In the genomic region with DNA sequence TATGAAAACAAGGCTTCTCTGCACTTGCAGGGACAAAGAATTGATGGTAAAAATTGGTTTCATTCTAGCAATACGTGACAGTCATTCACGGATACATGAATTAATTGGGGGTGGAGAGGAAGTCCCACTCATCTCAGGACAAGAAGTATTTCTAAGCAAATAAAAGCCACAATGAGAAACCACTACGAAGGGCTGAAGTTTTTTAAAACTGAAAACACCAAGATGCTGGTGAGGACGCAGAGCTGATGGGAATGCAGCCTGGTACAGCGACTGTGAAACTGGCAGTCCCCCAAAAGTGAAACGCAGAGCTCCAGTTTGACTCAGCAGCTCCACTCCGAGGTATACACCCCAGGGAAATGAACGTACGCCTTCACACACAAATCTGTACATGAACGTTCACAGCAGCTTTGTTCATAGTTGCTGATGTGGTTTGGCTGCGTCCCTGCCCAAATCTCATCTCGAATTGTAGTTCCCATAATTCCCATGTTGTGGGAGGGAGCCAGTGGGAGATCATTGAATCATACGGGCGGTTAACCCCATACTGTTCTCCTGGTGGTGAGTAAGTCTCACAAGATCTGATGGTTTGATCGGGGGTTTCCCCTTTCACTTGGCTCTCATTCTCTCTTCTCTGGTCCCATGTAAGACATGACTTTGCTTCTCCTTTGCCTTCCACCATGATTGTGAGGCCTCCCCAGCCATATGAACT, we compare ENCODE assay signal across 9 cellular contexts.
DNase-seq lines count a peak whose midpoint lies in the region; ATAC-seq and TF ChIP-seq lines count a peak whose summit lies in the region.
"Had no signal": no experiment of that assay in that cellular context is flagged by ENCODE, and none has a peak within 500 bp of the region (broad histone marks: within the 10 kb centered on the region; RNA-seq: fewer than 3 reads in every experiment).

No MANE protein-coding gene starts in this region.

- no peaks in the 10 kb centered on the region for H3K9me3 Mint-ChIP-seq in activated CD8-positive, alpha-beta T cell treated with anti-CD3 and anti-CD28 coated beads, Interleukin-2, amount 10 ng/mL, durations not matched to agents 7 days and 5 days (ENCODE audit: insufficient read depth)
- peaks cover 5% of the 10 kb centered on the region for H3K9me3 Mint-ChIP-seq in glutamatergic neuron (ENCODE audit: unreplicated experiment)

- H3K9me3 ChIP-seq in esophagus squamous epithelium (no peaks in the 10 kb centered on the region), sigmoid colon (no peaks in the 10 kb centered on the region)

- H3K27me3 Mint-ChIP-seq in activated CD8-positive, alpha-beta T cell treated with anti-CD3 and anti-CD28 coated beads, Interleukin-2, amount 10 ng/mL, durations not matched to agents 7 days and 5 days (ENCODE audit: low read depth) = peaks cover 16% of the 10 kb centered on the region
- peaks cover 3% of the 10 kb centered on the region for H3K27me3 Mint-ChIP-seq in glutamatergic neuron (ENCODE audit: unreplicated experiment)

- TF ChIP-seq POLR2A in esophagus squamous epithelium (IDR thresholded peaks at IDR 0.05) (no peak), sigmoid colon (IDR thresholded peaks at IDR 0.05) (no peak)

- TF ChIP-seq CTCF in HL-60 (IDR thresholded peaks at IDR 0.05; ENCODE audit: insufficient read depth, low read length) = no peak
- TF ChIP-seq CTCF in esophagus squamous epithelium (IDR thresholded peaks at IDR 0.05) = peak in 2 of 6 experiments; percentile 6 to 11
- no peak for TF ChIP-seq CTCF in sigmoid colon (IDR thresholded peaks at IDR 0.05)
- TF ChIP-seq CTCF in glutamatergic neuron (IDR thresholded peaks at IDR 0.05; ENCODE audit: partially characterized antibody, unreplicated experiment) = no peak

- no peaks in the 10 kb centered on the region for H3K36me3 ChIP-seq in esophagus squamous epithelium
- H3K36me3 ChIP-seq in sigmoid colon = no peaks in the 10 kb centered on the region

- POLR2A ChIA-PET in activated CD8-positive, alpha-beta T cell treated with anti-CD3 and anti-CD28 coated beads, Interleukin-2, amount 10 ng/mL, durations not matched to agents 7 days and 5 days (lab: Charles Lee) = interaction anchor here (0.9 to 1.1 kb wide), 3 partner anchors 88 to 152 kb away, joined by 3 read pairs; no protein-coding TSS in a partner anchor

- TF ChIP-seq EP300 in sigmoid colon (IDR thresholded peaks at IDR 0.05) = no peak

- H3K4me3 Mint-ChIP-seq in activated CD8-positive, alpha-beta T cell treated with anti-CD3 and anti-CD28 coated beads, Interleukin-2, amount 10 ng/mL, durations not matched to agents 7 days and 5 days = peak overlapping the region; percentile 67
- no peak overlapping the region for H3K4me3 Mint-ChIP-seq in glutamatergic neuron (ENCODE audit: unreplicated experiment)

- H3K4me3 ChIP-seq in HL-60 (replicated peaks; ENCODE audit: insufficient read depth, low read length) (peak overlapping the region; percentile 7), esophagus squamous epithelium (peak overlapping the region in 1 of 4 donors; percentile 49), sigmoid colon (peak overlapping the region in 3 of 4 donors; percentile 7 to 24 (median 9))

- H3K4me1 Mint-ChIP-seq in activated CD8-positive, alpha-beta T cell treated with anti-CD3 and anti-CD28 coated beads, Interleukin-2, amount 10 ng/mL, durations not matched to agents 7 days and 5 days (ENCODE audit: low read depth) = peaks cover 34% of the 10 kb centered on the region
- peaks cover 3% of the 10 kb centered on the region for H3K4me1 Mint-ChIP-seq in glutamatergic neuron (ENCODE audit: low read depth, unreplicated experiment)

- 4 to 23% methylated on average over 15 of the region's 15 CpGs for WGBS in esophagus squamous epithelium, 2 donors
- 42 to 57% methylated on average over 15 of the region's 15 CpGs for WGBS in sigmoid colon, 2 donors

- ATAC-seq in GM21360 (IDR thresholded peaks at IDR 0.05; ENCODE audit: unreplicated experiment) = peak; percentile 76
- ATAC-seq in activated CD8-positive, alpha-beta T cell treated with anti-CD3 and anti-CD28 coated beads, Interleukin-2, amount 10 ng/mL, durations not matched to agents 7 days and 5 days = peak; percentile 89
- ATAC-seq: Panc1 had no signal

- intact Hi-C loops in esophagus squamous epithelium (cut with DNase I) (loop anchor here (10.0 kb wide), 1 partner anchor 120 kb away; no protein-coding TSS in a partner anchor), sigmoid colon (cut with DNase I) (loop anchor here (5.0 to 10.0 kb wide), 2 partner anchors 450 to 722 kb away; no protein-coding TSS in a partner anchor)

- no peaks in the 10 kb centered on the region for H3K27me3 ChIP-seq in HL-60 (ENCODE audit: insufficient read depth, poor library complexity, severe bottlenecking)
- H3K27me3 ChIP-seq in esophagus squamous epithelium = peaks cover 0 to 26% (median 0%) of the 10 kb centered on the region in 4 donors
- no peaks in the 10 kb centered on the region for H3K27me3 ChIP-seq in sigmoid colon

- DNase-seq in DMS 273 (lab: John Stamatoyannopoulos, UW; ENCODE audit: unreplicated experiment) = peak; percentile 84
- peak; percentile 20 to 48 for DNase-seq in HL-60 (ENCODE audit: low read depth in 1 of 2, low spot score in 1 of 2)
- DNase-seq in activated CD8-positive, alpha-beta T cell treated with anti-CD3 and anti-CD28 coated beads, Interleukin-2, amount 10 ng/mL, durations not matched to agents 7 days and 5 days = peak; percentile 82
- no peak for DNase-seq in esophagus squamous epithelium (lab: John Stamatoyannopoulos, UW)
- peak; percentile 84 for DNase-seq in sigmoid colon
- DNase-seq in NCI-H146 (lab: John Stamatoyannopoulos, UW) = no peak
- no peak for DNase-seq in glutamatergic neuron

- H3K27ac ChIP-seq in HL-60 (replicated peaks) (peak overlapping the region; percentile 2; the same call in 1 of the 2 replicates), esophagus squamous epithelium (peak overlapping the region; percentile 16 to 79 (median 48)), sigmoid colon (peak overlapping the region in 2 of 4 donors; percentile 39 to 65)

- H3K36me3 Mint-ChIP-seq in activated CD8-positive, alpha-beta T cell treated with anti-CD3 and anti-CD28 coated beads, Interleukin-2, amount 10 ng/mL, durations not matched to agents 7 days and 5 days (ENCODE audit: low read depth) = peaks cover 2% of the 10 kb centered on the region
- peaks cover 4% of the 10 kb centered on the region for H3K36me3 Mint-ChIP-seq in glutamatergic neuron (ENCODE audit: unreplicated experiment)

- CTCF ChIA-PET in activated CD8-positive, alpha-beta T cell treated with anti-CD3 and anti-CD28 coated beads, Interleukin-2, amount 10 ng/mL, durations not matched to agents 7 days and 5 days (lab: Charles Lee) = interaction anchor here (0.9 to 2.4 kb wide), 11 partner anchors 9 to 768 kb away, joined by 3 to 15 read pairs (median 4); no protein-coding TSS in a partner anchor

- peaks cover 14 to 31% (median 20%) of the 10 kb centered on the region in 3 donors for H3K4me1 ChIP-seq in esophagus squamous epithelium
- peaks cover 0 to 26% (median 14%) of the 10 kb centered on the region in 4 donors for H3K4me1 ChIP-seq in sigmoid colon

- peak overlapping the region; percentile 84 for H3K27ac Mint-ChIP-seq in activated CD8-positive, alpha-beta T cell treated with anti-CD3 and anti-CD28 coated beads, Interleukin-2, amount 10 ng/mL, durations not matched to agents 7 days and 5 days
- no peak overlapping the region for H3K27ac Mint-ChIP-seq in glutamatergic neuron (ENCODE audit: unreplicated experiment)

Comparison
In these comparisons a context has a peak if more than half of its experiments do, and no peak if none do; other contexts are left out.
1. DNase-seq: peak in DMS 273 (single experiment), HL-60 (2 of 2), activated CD8-positive, alpha-beta T cell treated with anti-CD3 and anti-CD28 coated beads, Interleukin-2, amount 10 ng/mL, durations not matched to agents 7 days and 5 days (single experiment) and sigmoid colon (single experiment); none in esophagus squamous epithelium (single experiment), NCI-H146 (single experiment) and glutamatergic neuron (single experiment).